1 cellular context compared by ENCODE assay signal in the genomic region with DNA sequence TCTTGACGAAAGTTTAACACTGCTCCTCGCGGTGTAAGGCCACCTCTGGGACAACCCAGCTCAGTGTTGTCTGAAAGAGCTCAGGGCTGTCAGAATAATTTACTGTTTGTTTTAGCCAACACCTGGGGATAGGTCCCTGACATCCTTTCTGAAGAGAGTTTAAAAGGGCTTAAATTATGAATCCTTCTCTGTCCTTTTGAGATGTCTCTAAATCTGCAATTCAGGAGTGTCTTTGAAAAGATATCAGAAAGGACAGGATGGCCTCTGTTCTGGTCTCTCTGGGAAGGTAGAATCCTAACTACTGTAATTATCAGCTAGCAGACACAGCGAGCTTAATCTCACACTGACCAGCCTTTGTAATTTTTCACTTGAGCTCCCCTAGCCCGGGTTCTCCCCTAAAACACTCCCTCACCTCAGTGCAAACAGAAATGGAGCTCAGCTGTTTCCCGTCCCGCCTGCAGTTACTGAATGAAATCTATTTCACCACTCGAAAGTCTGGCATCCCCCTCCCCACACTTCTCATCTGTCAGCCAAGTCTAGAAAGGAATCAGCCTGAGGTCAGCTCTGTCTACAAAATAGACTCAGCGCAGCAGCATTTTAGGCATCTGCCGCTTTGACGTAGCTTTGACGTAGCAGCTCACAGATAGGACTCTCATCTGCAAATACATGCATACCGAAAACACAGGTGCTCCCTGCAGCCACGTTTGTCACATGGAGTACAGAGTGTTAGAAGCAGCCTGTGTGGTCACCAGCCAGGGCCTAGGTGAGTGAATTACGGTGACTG.
TF ChIP-seq lines count a peak whose summit lies in the region.

No MANE protein-coding gene starts in this region.

TF ChIP-seq in HepG2, 621 proteins besides CTCF, POLR2A, EP300 and RAD21:
- TF ChIP-seq KMT2A (CRISPR knock-in tag; IDR thresholded peaks at IDR 0.05) (peak; percentile 47; the same call in 1 of the 2 replicates), ZBTB38 (CRISPR knock-in tag; IDR thresholded peaks at IDR 0.05) (peak; percentile 48; the same call in 1 of the 2 replicates)
- TF ChIP-seq, protein P1, sequence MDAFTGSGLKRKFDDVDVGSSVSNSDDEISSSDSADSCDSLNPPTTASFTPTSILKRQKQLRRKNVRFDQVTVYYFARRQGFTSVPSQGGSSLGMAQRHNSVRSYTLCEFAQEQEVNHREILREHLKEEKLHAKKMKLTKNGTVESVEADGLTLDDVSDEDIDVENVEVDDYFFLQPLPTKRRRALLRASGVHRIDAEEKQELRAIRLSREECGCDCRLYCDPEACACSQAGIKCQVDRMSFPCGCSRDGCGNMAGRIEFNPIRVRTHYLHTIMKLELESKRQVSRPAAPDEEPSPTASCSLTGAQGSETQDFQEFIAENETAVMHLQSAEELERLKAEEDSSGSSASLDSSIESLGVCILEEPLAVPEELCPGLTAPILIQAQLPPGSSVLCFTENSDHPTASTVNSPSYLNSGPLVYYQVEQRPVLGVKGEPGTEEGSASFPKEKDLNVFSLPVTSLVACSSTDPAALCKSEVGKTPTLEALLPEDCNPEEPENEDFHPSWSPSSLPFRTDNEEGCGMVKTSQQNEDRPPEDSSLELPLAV (CRISPR knock-in tag; conservative IDR thresholded peaks at IDR 0.05; ENCODE audit: low read depth): no peak
